In the genomic region with DNA sequence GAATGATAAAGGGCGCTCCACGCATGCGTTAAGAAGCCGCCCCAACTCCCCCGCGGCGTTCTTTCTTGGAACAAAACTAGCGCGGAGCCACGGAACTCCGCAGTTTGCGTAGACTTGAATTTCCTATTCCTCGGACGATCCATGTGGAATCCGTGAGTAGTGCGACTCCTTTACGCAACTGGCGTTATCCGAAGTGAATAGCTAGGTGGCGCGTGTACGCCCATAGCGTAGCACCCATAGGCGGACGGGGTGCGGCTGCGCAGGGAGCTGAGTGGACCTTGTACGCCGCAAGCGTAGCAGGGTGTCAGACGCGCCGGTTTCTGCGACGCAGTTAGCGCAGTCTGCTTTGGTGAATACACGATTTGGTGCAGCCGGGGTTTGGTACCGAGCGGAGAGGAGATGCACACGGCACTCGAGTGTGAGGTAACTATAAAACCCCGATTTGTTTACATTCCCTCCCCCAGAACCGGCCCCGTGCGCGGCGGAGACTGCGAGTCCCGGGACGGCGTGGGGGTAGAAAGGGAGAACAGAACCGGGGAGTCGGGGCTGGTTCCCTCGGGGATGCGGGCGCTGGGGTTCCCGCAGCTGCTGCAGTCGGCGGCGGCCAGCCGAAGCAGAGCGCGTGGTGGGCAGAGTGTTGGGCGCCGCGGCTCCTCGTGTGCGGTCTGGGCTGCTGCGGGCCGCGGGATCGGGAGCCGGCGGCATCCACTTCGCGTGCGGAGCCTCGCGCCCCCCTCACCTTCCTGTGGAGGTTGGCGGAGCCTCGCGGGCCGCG, we compare ENCODE assay signal across 1 cellular context.
TF ChIP-seq lines count a peak whose summit lies in the region.

A gene with protein sequence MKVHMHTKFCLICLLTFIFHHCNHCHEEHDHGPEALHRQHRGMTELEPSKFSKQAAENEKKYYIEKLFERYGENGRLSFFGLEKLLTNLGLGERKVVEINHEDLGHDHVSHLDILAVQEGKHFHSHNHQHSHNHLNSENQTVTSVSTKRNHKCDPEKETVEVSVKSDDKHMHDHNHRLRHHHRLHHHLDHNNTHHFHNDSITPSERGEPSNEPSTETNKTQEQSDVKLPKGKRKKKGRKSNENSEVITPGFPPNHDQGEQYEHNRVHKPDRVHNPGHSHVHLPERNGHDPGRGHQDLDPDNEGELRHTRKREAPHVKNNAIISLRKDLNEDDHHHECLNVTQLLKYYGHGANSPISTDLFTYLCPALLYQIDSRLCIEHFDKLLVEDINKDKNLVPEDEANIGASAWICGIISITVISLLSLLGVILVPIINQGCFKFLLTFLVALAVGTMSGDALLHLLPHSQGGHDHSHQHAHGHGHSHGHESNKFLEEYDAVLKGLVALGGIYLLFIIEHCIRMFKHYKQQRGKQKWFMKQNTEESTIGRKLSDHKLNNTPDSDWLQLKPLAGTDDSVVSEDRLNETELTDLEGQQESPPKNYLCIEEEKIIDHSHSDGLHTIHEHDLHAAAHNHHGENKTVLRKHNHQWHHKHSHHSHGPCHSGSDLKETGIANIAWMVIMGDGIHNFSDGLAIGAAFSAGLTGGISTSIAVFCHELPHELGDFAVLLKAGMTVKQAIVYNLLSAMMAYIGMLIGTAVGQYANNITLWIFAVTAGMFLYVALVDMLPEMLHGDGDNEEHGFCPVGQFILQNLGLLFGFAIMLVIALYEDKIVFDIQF (plus strand): TSS at position 368 of the 775 bp plus-strand sequence. CDS start 22,817 bp downstream, outside the sequence.

TF ChIP-seq in GM12878, 131 proteins besides CTCF, POLR2A, EP300 and RAD21 (continued from another document and continues in another):
- TF ChIP-seq, protein P1, sequence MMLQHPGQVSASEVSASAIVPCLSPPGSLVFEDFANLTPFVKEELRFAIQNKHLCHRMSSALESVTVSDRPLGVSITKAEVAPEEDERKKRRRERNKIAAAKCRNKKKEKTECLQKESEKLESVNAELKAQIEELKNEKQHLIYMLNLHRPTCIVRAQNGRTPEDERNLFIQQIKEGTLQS (IDR thresholded peaks at IDR 0.05; ENCODE audit: borderline replicate concordance, extremely low read depth, low read depth, low read length) = no peak
- TF ChIP-seq JUNB (IDR thresholded peaks at IDR 0.05) (no peak), DPF2 (IDR thresholded peaks at IDR 0.05) (peak; percentile 83; the same call in 1 of the 2 replicates), BCL11A (IDR thresholded peaks at IDR 0.05; ENCODE audit: low read depth, low read length) (0 out of 2 replicates have a peak, but pooled peaks have one; percentile 2), TCF12 (IDR thresholded peaks at IDR 0.05; ENCODE audit: low read depth, low read length) (peak; percentile 37; the same call in 1 of the 2 replicates), CREB1 (IDR thresholded peaks at IDR 0.05; ENCODE audit: low read depth) (no peak; the same call in 1 of the 2 replicates), STAT1 (conservative IDR thresholded peaks at IDR 0.05) (peak; percentile 29; the same call in 1 of the 2 replicates), CHD1 (IDR thresholded peaks at IDR 0.05; ENCODE audit: low read depth, low read length) (no peak; the same call in 1 of the 2 replicates), YY1 (IDR thresholded peaks at IDR 0.05; ENCODE audit: low read depth, low read length) (no peak), BHLHE40 (IDR thresholded peaks at IDR 0.05; ENCODE audit: borderline replicate concordance in 1 of 2, low read depth in 2 of 2, low read length in 1 of 2) (peak; percentile 59 to 83; a peak in 3 of 4 replicates), EGR1 (IDR thresholded peaks at IDR 0.05; ENCODE audit: borderline replicate concordance in 1 of 2, low read depth in 2 of 2, low read length in 2 of 2) (peak in 1 of 2 experiments; percentile 98; a peak in 1 of 3 replicates), MEF2B (IDR thresholded peaks at IDR 0.05; ENCODE audit: partially characterized antibody, poor library complexity, severe bottlenecking) (no peak), JUND (IDR thresholded peaks at IDR 0.05; ENCODE audit: low read depth, low read length) (no peak), ZNF622 (IDR thresholded peaks at IDR 0.05) (no peak), MEF2A (IDR thresholded peaks at IDR 0.05; ENCODE audit: insufficient read depth, low read depth, low read length) (no peak), NFXL1 (IDR thresholded peaks at IDR 0.05; ENCODE audit: borderline replicate concordance) (no peak), SUZ12 (IDR thresholded peaks at IDR 0.05; ENCODE audit: unreplicated experiment) (no peak), LARP7 (IDR thresholded peaks at IDR 0.05) (peak; percentile 95), TBL1XR1 (IDR thresholded peaks at IDR 0.05; ENCODE audit: low read depth, low read length) (no peak), BACH1 (IDR thresholded peaks at IDR 0.05; ENCODE audit: borderline replicate concordance) (peak; percentile 72; the same call in 1 of the 2 replicates), CREM (IDR thresholded peaks at IDR 0.05; ENCODE audit: low read depth) (no peak; the same call in 1 of the 2 replicates), PAX8 (IDR thresholded peaks at IDR 0.05) (no peak), POLR2AphosphoS5 (IDR thresholded peaks at IDR 0.05; ENCODE audit: low read length) (peak; percentile 98), FOXK2 (IDR thresholded peaks at IDR 0.05) (no peak), ZNF384 (IDR thresholded peaks at IDR 0.05; ENCODE audit: borderline replicate concordance, low read depth, low read length) (no peak), MTA3 (IDR thresholded peaks at IDR 0.05; ENCODE audit: borderline replicate concordance, low read length) (no peak), KAT2A (conservative IDR thresholded peaks at IDR 0.05; ENCODE audit: control insufficient read depth, low read depth, low read length) (no peak), POLR2AphosphoS2 (IDR thresholded peaks at IDR 0.05; ENCODE audit: low read depth, low read length) (peak; percentile 87)
- TF ChIP-seq, protein P2, sequence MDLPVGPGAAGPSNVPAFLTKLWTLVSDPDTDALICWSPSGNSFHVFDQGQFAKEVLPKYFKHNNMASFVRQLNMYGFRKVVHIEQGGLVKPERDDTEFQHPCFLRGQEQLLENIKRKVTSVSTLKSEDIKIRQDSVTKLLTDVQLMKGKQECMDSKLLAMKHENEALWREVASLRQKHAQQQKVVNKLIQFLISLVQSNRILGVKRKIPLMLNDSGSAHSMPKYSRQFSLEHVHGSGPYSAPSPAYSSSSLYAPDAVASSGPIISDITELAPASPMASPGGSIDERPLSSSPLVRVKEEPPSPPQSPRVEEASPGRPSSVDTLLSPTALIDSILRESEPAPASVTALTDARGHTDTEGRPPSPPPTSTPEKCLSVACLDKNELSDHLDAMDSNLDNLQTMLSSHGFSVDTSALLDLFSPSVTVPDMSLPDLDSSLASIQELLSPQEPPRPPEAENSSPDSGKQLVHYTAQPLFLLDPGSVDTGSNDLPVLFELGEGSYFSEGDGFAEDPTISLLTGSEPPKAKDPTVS (IDR thresholded peaks at IDR 0.05; ENCODE audit: low read depth, low read length) = no peak
- TF ChIP-seq, protein P3, sequence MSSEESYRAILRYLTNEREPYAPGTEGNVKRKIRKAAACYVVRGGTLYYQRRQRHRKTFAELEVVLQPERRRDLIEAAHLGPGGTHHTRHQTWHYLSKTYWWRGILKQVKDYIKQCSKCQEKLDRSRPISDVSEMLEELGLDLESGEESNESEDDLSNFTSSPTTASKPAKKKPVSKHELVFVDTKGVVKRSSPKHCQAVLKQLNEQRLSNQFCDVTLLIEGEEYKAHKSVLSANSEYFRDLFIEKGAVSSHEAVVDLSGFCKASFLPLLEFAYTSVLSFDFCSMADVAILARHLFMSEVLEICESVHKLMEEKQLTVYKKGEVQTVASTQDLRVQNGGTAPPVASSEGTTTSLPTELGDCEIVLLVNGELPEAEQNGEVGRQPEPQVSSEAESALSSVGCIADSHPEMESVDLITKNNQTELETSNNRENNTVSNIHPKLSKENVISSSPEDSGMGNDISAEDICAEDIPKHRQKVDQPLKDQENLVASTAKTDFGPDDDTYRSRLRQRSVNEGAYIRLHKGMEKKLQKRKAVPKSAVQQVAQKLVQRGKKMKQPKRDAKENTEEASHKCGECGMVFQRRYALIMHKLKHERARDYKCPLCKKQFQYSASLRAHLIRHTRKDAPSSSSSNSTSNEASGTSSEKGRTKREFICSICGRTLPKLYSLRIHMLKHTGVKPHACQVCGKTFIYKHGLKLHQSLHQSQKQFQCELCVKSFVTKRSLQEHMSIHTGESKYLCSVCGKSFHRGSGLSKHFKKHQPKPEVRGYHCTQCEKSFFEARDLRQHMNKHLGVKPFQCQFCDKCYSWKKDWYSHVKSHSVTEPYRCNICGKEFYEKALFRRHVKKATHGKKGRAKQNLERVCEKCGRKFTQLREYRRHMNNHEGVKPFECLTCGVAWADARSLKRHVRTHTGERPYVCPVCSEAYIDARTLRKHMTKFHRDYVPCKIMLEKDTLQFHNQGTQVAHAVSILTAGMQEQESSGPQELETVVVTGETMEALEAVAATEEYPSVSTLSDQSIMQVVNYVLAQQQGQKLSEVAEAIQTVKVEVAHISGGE (CRISPR knock-in tag; IDR thresholded peaks at IDR 0.05) = no peak
- TF ChIP-seq, protein P4, sequence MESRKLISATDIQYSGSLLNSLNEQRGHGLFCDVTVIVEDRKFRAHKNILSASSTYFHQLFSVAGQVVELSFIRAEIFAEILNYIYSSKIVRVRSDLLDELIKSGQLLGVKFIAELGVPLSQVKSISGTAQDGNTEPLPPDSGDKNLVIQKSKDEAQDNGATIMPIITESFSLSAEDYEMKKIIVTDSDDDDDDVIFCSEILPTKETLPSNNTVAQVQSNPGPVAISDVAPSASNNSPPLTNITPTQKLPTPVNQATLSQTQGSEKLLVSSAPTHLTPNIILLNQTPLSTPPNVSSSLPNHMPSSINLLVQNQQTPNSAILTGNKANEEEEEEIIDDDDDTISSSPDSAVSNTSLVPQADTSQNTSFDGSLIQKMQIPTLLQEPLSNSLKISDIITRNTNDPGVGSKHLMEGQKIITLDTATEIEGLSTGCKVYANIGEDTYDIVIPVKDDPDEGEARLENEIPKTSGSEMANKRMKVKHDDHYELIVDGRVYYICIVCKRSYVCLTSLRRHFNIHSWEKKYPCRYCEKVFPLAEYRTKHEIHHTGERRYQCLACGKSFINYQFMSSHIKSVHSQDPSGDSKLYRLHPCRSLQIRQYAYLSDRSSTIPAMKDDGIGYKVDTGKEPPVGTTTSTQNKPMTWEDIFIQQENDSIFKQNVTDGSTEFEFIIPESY (IDR thresholded peaks at IDR 0.05) = peak; percentile 87; the same call in 1 of the 2 replicates
- TF ChIP-seq, protein P5, sequence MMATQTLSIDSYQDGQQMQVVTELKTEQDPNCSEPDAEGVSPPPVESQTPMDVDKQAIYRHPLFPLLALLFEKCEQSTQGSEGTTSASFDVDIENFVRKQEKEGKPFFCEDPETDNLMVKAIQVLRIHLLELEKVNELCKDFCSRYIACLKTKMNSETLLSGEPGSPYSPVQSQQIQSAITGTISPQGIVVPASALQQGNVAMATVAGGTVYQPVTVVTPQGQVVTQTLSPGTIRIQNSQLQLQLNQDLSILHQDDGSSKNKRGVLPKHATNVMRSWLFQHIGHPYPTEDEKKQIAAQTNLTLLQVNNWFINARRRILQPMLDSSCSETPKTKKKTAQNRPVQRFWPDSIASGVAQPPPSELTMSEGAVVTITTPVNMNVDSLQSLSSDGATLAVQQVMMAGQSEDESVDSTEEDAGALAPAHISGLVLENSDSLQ (IDR thresholded peaks at IDR 0.05) = peak; percentile 63; the same call in 1 of the 2 replicates
- TF ChIP-seq, protein P6, sequence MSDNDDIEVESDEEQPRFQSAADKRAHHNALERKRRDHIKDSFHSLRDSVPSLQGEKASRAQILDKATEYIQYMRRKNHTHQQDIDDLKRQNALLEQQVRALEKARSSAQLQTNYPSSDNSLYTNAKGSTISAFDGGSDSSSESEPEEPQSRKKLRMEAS (IDR thresholded peaks at IDR 0.05; ENCODE audit: low read depth, low read length) = no peak; the same call in 1 of the 2 replicates
- TF ChIP-seq, protein P7, sequence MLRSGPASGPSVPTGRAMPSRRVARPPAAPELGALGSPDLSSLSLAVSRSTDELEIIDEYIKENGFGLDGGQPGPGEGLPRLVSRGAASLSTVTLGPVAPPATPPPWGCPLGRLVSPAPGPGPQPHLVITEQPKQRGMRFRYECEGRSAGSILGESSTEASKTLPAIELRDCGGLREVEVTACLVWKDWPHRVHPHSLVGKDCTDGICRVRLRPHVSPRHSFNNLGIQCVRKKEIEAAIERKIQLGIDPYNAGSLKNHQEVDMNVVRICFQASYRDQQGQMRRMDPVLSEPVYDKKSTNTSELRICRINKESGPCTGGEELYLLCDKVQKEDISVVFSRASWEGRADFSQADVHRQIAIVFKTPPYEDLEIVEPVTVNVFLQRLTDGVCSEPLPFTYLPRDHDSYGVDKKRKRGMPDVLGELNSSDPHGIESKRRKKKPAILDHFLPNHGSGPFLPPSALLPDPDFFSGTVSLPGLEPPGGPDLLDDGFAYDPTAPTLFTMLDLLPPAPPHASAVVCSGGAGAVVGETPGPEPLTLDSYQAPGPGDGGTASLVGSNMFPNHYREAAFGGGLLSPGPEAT (IDR thresholded peaks at IDR 0.05; ENCODE audit: low read depth) = no peak
- TF ChIP-seq, protein P8, sequence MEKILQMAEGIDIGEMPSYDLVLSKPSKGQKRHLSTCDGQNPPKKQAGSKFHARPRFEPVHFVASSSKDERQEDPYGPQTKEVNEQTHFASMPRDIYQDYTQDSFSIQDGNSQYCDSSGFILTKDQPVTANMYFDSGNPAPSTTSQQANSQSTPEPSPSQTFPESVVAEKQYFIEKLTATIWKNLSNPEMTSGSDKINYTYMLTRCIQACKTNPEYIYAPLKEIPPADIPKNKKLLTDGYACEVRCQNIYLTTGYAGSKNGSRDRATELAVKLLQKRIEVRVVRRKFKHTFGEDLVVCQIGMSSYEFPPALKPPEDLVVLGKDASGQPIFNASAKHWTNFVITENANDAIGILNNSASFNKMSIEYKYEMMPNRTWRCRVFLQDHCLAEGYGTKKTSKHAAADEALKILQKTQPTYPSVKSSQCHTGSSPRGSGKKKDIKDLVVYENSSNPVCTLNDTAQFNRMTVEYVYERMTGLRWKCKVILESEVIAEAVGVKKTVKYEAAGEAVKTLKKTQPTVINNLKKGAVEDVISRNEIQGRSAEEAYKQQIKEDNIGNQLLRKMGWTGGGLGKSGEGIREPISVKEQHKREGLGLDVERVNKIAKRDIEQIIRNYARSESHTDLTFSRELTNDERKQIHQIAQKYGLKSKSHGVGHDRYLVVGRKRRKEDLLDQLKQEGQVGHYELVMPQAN (conservative IDR thresholded peaks at IDR 0.05) = peak; percentile 92
- TF ChIP-seq, protein P9, sequence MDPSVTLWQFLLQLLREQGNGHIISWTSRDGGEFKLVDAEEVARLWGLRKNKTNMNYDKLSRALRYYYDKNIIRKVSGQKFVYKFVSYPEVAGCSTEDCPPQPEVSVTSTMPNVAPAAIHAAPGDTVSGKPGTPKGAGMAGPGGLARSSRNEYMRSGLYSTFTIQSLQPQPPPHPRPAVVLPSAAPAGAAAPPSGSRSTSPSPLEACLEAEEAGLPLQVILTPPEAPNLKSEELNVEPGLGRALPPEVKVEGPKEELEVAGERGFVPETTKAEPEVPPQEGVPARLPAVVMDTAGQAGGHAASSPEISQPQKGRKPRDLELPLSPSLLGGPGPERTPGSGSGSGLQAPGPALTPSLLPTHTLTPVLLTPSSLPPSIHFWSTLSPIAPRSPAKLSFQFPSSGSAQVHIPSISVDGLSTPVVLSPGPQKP (IDR thresholded peaks at IDR 0.05; ENCODE audit: low read depth, low read length) = no peak
